Comparison of ENCODE assay signal across 7 cellular contexts in the genomic region with DNA sequence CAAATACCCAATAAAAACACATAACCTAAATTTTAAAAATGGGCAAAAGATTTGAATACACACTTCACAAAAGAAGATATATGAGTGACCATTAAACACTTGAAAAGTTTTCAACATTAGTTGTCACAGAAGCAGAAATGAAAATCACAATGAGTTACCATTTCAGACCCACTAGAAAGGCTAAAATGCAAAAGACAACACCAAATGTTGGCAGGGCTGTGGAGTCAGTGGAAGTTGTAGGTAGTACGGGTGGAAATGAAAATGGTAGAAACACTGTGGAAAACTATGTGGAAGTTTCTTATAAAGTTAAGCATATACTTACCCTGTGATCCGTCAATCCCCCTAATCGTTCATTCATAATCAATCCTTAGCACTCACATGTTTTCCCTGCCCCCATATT.
"Had no signal": no experiment of that assay in that cellular context is flagged by ENCODE, and none has a peak within 500 bp of the region (broad histone marks: within the 10 kb centered on the region; RNA-seq: fewer than 3 reads in every experiment).

No MANE protein-coding gene starts in this region.

- H3K4me3 ChIP-seq: GM12878 had no signal

- FAIRE-seq: GM12878, GM12891, GM12892, GM18507, GM19239 had no signal

- DNase-seq: GDM1, GF-D8 had no signal
